In the genomic region with DNA sequence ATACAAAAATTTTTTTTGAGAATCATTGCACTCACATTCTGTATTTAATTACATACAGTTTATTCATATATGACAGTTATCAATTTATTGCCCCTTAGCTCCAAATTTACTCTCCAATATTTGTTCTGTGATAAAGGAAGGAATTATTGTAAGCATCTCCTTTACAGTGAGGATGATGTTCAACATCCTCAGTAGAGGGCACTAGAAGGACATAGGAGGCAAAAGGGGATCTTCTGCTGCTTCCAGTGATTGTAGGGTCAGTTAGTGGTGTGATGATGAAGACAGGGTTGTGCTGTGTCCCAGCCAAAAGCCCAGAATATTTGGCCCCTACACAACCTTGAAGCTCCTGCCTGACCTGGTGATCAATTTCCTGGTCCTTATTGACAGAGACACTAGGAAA, we compare ENCODE assay signal across 14 cellular contexts.
DNase-seq lines count a peak whose midpoint lies in the region; ATAC-seq and TF ChIP-seq lines count a peak whose summit lies in the region.
"Had no signal": no experiment of that assay in that cellular context is flagged by ENCODE, and none has a peak within 500 bp of the region (broad histone marks: within the 10 kb centered on the region; RNA-seq: fewer than 3 reads in every experiment).

No MANE protein-coding gene starts in this region.

- no peak overlapping the region for H4K8ac ChIP-seq in IMR-90 (ENCODE audit: low read depth in 2 of 2, low read length in 2 of 2)

- in situ Hi-C loops in IMR-90 (cut with MboI; ENCODE audit: low sequenced_read_pairs): loop anchor here (5.0 kb wide), 2 partner anchors 174 to 389 kb away; no protein-coding TSS in a partner anchor
- in situ Hi-C loops in gastrocnemius medialis (cut with MboI; ENCODE audit: low sequenced_read_pairs in 4 of 4): loop anchor here (5.0 to 10.0 kb wide), 3 partner anchors 174 to 387 kb away; no protein-coding TSS in a partner anchor

- H2AK5ac ChIP-seq in IMR-90 (ENCODE audit: low read depth, low read length): peak overlapping the region; percentile 85

- H3K27me3 ChIP-seq in GM06990 (replicated peaks; ENCODE audit: control insufficient read depth, insufficient read depth, low read length): no peaks in the 10 kb centered on the region
- no peaks in the 10 kb centered on the region for H3K27me3 ChIP-seq in IMR-90 (ENCODE audit: control insufficient read depth, insufficient read depth, low read length)
- H3K27me3 ChIP-seq in gastrocnemius medialis: no peaks in the 10 kb centered on the region

- no peak overlapping the region for H3K27ac ChIP-seq in IMR-90 (ENCODE audit: insufficient read depth, low read length)
- no peak overlapping the region for H3K27ac ChIP-seq in gastrocnemius medialis

- no peaks in the 10 kb centered on the region; a peak in 2 of 4 replicates for H3K79me1 ChIP-seq in IMR-90 (ENCODE audit: low read depth in 1 of 2, low read length in 2 of 2)

- no peak overlapping the region for H3K18ac ChIP-seq in IMR-90 (ENCODE audit: low read depth, low read length)

- H2AK9ac ChIP-seq in IMR-90 (replicated peaks; ENCODE audit: low read depth, low read length, poor library complexity): no peak overlapping the region

- TF ChIP-seq POLR2A in IMR-90 (IDR thresholded peaks at IDR 0.05; ENCODE audit: low read depth, low read length): no peak
- TF ChIP-seq POLR2A in gastrocnemius medialis (IDR thresholded peaks at IDR 0.05): no peak

- H3K4me3 ChIP-seq in GM06990 (replicated peaks; ENCODE audit: low read depth, low read length) (no peak overlapping the region), IMR-90 (ENCODE audit: insufficient read depth, low read depth, low read length) (no peak overlapping the region), cardiac fibroblast (replicated peaks in 1 of 2; ENCODE audit: low read depth in 2 of 2, low read length in 2 of 2) (no peak overlapping the region), gastrocnemius medialis (no peak overlapping the region)
- H3K4me3 ChIP-seq: lung had no signal

- H3K4me1 Mint-ChIP-seq in osteocyte (ENCODE audit: unreplicated experiment): peaks cover 5% of the 10 kb centered on the region

- no peak overlapping the region for H3K56ac ChIP-seq in IMR-90 (ENCODE audit: extremely low read depth, insufficient read depth, low read length)

- H3K4me1 ChIP-seq in IMR-90 (ENCODE audit: control insufficient read depth, insufficient read depth, low read length): no peaks in the 10 kb centered on the region
- no peaks in the 10 kb centered on the region for H3K4me1 ChIP-seq in gastrocnemius medialis

- no peaks in the 10 kb centered on the region for H3K9me3 Mint-ChIP-seq in osteocyte (ENCODE audit: unreplicated experiment)
- H3K9me3 Mint-ChIP-seq: neural crest cell had no signal

- H4K20me1 ChIP-seq in IMR-90 (ENCODE audit: insufficient read depth, low read length): no peaks in the 10 kb centered on the region

- dilution Hi-C loops in IMR-90 (cut with HindIII; ENCODE audit: low sequenced_read_pairs, unreplicated experiment): no loop called here

- CTCF ChIA-PET in IMR-90 (lab: Yijun Ruan, JAX): interaction anchor here (4.1 kb wide), 1 partner anchor 175 kb away, joined by 45 read pairs; no protein-coding TSS in a partner anchor

- TF ChIP-seq CTCF in GM06990 (IDR thresholded peaks at IDR 0.05; ENCODE audit: insufficient read depth, low read length, poor library complexity, severe bottlenecking) (peak; percentile 43), IMR-90 (conservative IDR thresholded peaks at IDR 0.05; ENCODE audit: low read depth, low read length) (peak; percentile 25; the same call in 1 of the 2 replicates), cardiac fibroblast (IDR thresholded peaks at IDR 0.05; ENCODE audit: low read depth, low read length) (peak; percentile 21), osteocyte (IDR thresholded peaks at IDR 0.05) (peak; percentile 14), gastrocnemius medialis (IDR thresholded peaks at IDR 0.05 in 4 of 5, conservative IDR thresholded peaks at IDR 0.05 in 1 of 5) (no peak)

- H3K23ac ChIP-seq in IMR-90 (ENCODE audit: low read depth, low read length): peak overlapping the region; percentile 55; the same call in 1 of the 2 replicates

- H3K9me3 ChIP-seq in IMR-90 (ENCODE audit: control insufficient read depth, insufficient read depth, low read length): no peaks in the 10 kb centered on the region
- no peaks in the 10 kb centered on the region for H3K9me3 ChIP-seq in gastrocnemius medialis

- H3K9ac ChIP-seq in IMR-90 (ENCODE audit: low read depth, low read length): no peak overlapping the region

- no peak overlapping the region for H4K5ac ChIP-seq in IMR-90 (ENCODE audit: low read depth, low read length)

- DNase-seq in GM06990 (ENCODE audit: extremely low read depth, insufficient read length): no peak
- DNase-seq in IMR-90: no peak
- peak in 1 of 2 donors; percentile 45 for DNase-seq in cardiac fibroblast (ENCODE audit: low read depth in 2 of 2)
- no peak for DNase-seq in osteocyte (ENCODE audit: extremely low spot score, unreplicated experiment)
- DNase-seq in H4 (ENCODE audit: low spot score): no peak
- no peak for DNase-seq in HUDEP-2 (lab: John Stamatoyannopoulos, UW; ENCODE audit: unreplicated experiment in 76 of 76)
- no peak for DNase-seq in gastrocnemius medialis
- DNase-seq in SKM-1 treated with dmso at 0.1 percent for 144 hours (lab: John Stamatoyannopoulos, UW; ENCODE audit: unreplicated experiment): no peak
- DNase-seq: activated CD8-positive, alpha-beta memory T cell treated with anti-CD3 and anti-CD28 coated beads for 24 hours; activated naive CD4-positive, alpha-beta T cell treated with anti-CD3 and anti-CD28 coated beads for 36 hours; hypothalamus; NCI-H748 treated with DMSO at 0.1 percent for 48 hours had no signal

- H3K27me3 Mint-ChIP-seq in osteocyte (ENCODE audit: unreplicated experiment): no peaks in the 10 kb centered on the region

- H3K9me1 ChIP-seq in IMR-90 (ENCODE audit: insufficient read depth, low read length): no peaks in the 10 kb centered on the region

- peak overlapping the region; percentile 37; the same call in 1 of the 2 replicates for H2BK20ac ChIP-seq in IMR-90 (ENCODE audit: low read depth, low read length)

- no peak overlapping the region; the same call in 1 of the 2 replicates for H4K91ac ChIP-seq in IMR-90 (ENCODE audit: insufficient read depth, low read depth, low read length)

- peak; percentile 37; the same call in 1 of the 2 replicates for ATAC-seq in IMR-90 (ENCODE audit: low read depth)
- no peak for ATAC-seq in gastrocnemius medialis

- no peak overlapping the region for H3K4me2 ChIP-seq in IMR-90 (ENCODE audit: low read depth, low read length)

- BruUV-seq in IMR-90 (replicated peaks; lab: Mats Ljungman, UMichigan): no TSS peak

- H3K4ac ChIP-seq in IMR-90 (ENCODE audit: low read depth, low read length): no peak overlapping the region

- peak overlapping the region; percentile 14; the same call in 1 of the 3 replicates for H2BK15ac ChIP-seq in IMR-90 (ENCODE audit: low read depth, low read length)

- H2AFZ ChIP-seq in IMR-90 (replicated peaks; ENCODE audit: low read length, poor library complexity): no peak overlapping the region

- intact Hi-C loops in IMR-90 (cut with micrococcal nuclease): no loop called here
- intact Hi-C loops in gastrocnemius medialis (cut with DNase I; ENCODE audit: low total_unique reads): loop anchor here (5.0 kb wide), 1 partner anchor 89 kb away; the partner anchor contains the start of gene DCBLD2

- H3K36me3 Mint-ChIP-seq in osteocyte (ENCODE audit: unreplicated experiment): no peaks in the 10 kb centered on the region

- H3K27ac Mint-ChIP-seq in osteocyte (ENCODE audit: unreplicated experiment): no peak overlapping the region
- H3K27ac Mint-ChIP-seq: activated naive CD4-positive, alpha-beta T cell treated with anti-CD3 and anti-CD28 coated beads for 36 hours had no signal

- no peak overlapping the region for H2BK5ac ChIP-seq in IMR-90 (ENCODE audit: low read depth, low read length, poor library complexity, severe bottlenecking)

- no peak overlapping the region for H3K4me3 Mint-ChIP-seq in osteocyte (ENCODE audit: unreplicated experiment)
- H3K4me3 Mint-ChIP-seq: activated naive CD4-positive, alpha-beta T cell treated with anti-CD3 and anti-CD28 coated beads for 36 hours; neural crest cell had no signal

- peak; percentile 34; the same call in 1 of the 2 replicates for TF ChIP-seq RAD21 in IMR-90 (IDR thresholded peaks at IDR 0.05; ENCODE audit: low read length)

- no peak overlapping the region for H3K14ac ChIP-seq in IMR-90 (replicated peaks; ENCODE audit: low read depth, low read length)

- H3K36me3 ChIP-seq in GM06990 (ENCODE audit: control insufficient read depth, insufficient read depth, low read length) (no peaks in the 10 kb centered on the region), IMR-90 (ENCODE audit: control insufficient read depth, insufficient read depth, low read length) (no peaks in the 10 kb centered on the region), gastrocnemius medialis (no peaks in the 10 kb centered on the region)

- H2BK120ac ChIP-seq in IMR-90 (ENCODE audit: low read depth, low read length): peak overlapping the region; percentile 39; the same call in 1 of the 2 replicates

- POLR2A ChIA-PET in IMR-90 (lab: Charles Lee; ENCODE audit: unreplicated experiment): no interaction called here

TF ChIP-seq in IMR-90, 13 proteins besides CTCF, POLR2A, EP300 and RAD21:
- TF ChIP-seq MAZ (IDR thresholded peaks at IDR 0.05; ENCODE audit: borderline replicate concordance, low read depth, low read length): no peak
- peak; percentile 18; the same call in 1 of the 2 replicates for TF ChIP-seq SMC3 (IDR thresholded peaks at IDR 0.05; ENCODE audit: low read depth, low read length)

Comparison
In these comparisons a context has a peak if more than half of its experiments do, and no peak if none do; other contexts are left out.
1. CTCF ChIP-seq: peak in GM06990 (single experiment), IMR-90 (single experiment), cardiac fibroblast (single experiment) and osteocyte (single experiment); none in gastrocnemius medialis (0 of 5).